Comparison of ENCODE assay signal across 19 cellular contexts in genomic region chr4:10207116-10207515, GRCh38.
DNase-seq lines count a peak whose midpoint lies in the region; ATAC-seq lines count a peak whose summit lies in the region.
"Had no signal": no experiment of that assay in that cellular context is flagged by ENCODE, and none has a peak within 500 bp of the region (broad histone marks: within the 10 kb centered on the region; RNA-seq: fewer than 3 reads in every experiment).

No MANE protein-coding gene starts in this region.

- no peaks in the 10 kb centered on the region for H3K36me3 Mint-ChIP-seq in activated CD4-positive, alpha-beta T cell treated with anti-CD3 and anti-CD28 coated beads, Interleukin-2, amount 10 ng/mL, durations not matched to agents 24 days and 14 days (ENCODE audit: low read depth)
- H3K36me3 Mint-ChIP-seq in activated T-helper 1 cell treated with anti-CD3 and anti-CD28 coated beads, Interleukin-12 subunit alpha, Interleukin-12 subunit beta, Interleukin-2, Interleukin-4 antibody, amounts not matched to agents 30 ng/mL and 10 ng/mL and 1 ng/mL, durations not matched to agents 14 hours and 24 hours and 36 hours (ENCODE audit: low read depth) = peaks cover 2% of the 10 kb centered on the region
- H3K36me3 Mint-ChIP-seq: CD14-positive monocyte; CD8-positive, alpha-beta memory T cell had no signal

- no peak overlapping the region for H3K27ac Mint-ChIP-seq in activated CD4-positive, alpha-beta T cell treated with anti-CD3 and anti-CD28 coated beads, Interleukin-2, amount 10 ng/mL, durations not matched to agents 24 days and 14 days
- H3K27ac Mint-ChIP-seq in activated T-helper 1 cell treated with anti-CD3 and anti-CD28 coated beads, Interleukin-12 subunit alpha, Interleukin-12 subunit beta, Interleukin-2, Interleukin-4 antibody, amounts not matched to agents 30 ng/mL and 10 ng/mL and 1 ng/mL, durations not matched to agents 14 hours and 24 hours and 36 hours = no peak overlapping the region
- H3K27ac Mint-ChIP-seq: CD14-positive monocyte; CD4-positive, alpha-beta T cell; CD8-positive, alpha-beta memory T cell had no signal

- intact Hi-C loops in activated CD4-positive, alpha-beta T cell treated with anti-CD3 and anti-CD28 coated beads, Interleukin-2, amount 10 ng/mL, durations not matched to agents 24 days and 14 days (cut with micrococcal nuclease) = no loop called here
- intact Hi-C loops in activated T-helper 1 cell treated with anti-CD3 and anti-CD28 coated beads, Interleukin-12 subunit alpha, Interleukin-12 subunit beta, Interleukin-2, Interleukin-4 antibody, amounts not matched to agents 30 ng/mL and 10 ng/mL and 1 ng/mL, durations not matched to agents 14 hours and 24 hours and 36 hours (cut with micrococcal nuclease) = no loop called here

- H3K27me3 Mint-ChIP-seq in activated CD4-positive, alpha-beta T cell treated with anti-CD3 and anti-CD28 coated beads, Interleukin-2, amount 10 ng/mL, durations not matched to agents 24 days and 14 days = peaks cover 4% of the 10 kb centered on the region
- H3K27me3 Mint-ChIP-seq in activated T-helper 1 cell treated with anti-CD3 and anti-CD28 coated beads, Interleukin-12 subunit alpha, Interleukin-12 subunit beta, Interleukin-2, Interleukin-4 antibody, amounts not matched to agents 30 ng/mL and 10 ng/mL and 1 ng/mL, durations not matched to agents 14 hours and 24 hours and 36 hours (ENCODE audit: insufficient read depth) = peaks cover 2% of the 10 kb centered on the region
- H3K27me3 Mint-ChIP-seq: CD4-positive, alpha-beta T cell had no signal

- H3K9me3 Mint-ChIP-seq in activated CD4-positive, alpha-beta T cell treated with anti-CD3 and anti-CD28 coated beads, Interleukin-2, amount 10 ng/mL, durations not matched to agents 24 days and 14 days = no peaks in the 10 kb centered on the region
- no peaks in the 10 kb centered on the region for H3K9me3 Mint-ChIP-seq in activated T-helper 1 cell treated with anti-CD3 and anti-CD28 coated beads, Interleukin-12 subunit alpha, Interleukin-12 subunit beta, Interleukin-2, Interleukin-4 antibody, amounts not matched to agents 30 ng/mL and 10 ng/mL and 1 ng/mL, durations not matched to agents 14 hours and 24 hours and 36 hours
- H3K9me3 Mint-ChIP-seq: CD4-positive, alpha-beta T cell had no signal

- H3K4me3 Mint-ChIP-seq in activated CD4-positive, alpha-beta T cell treated with anti-CD3 and anti-CD28 coated beads, Interleukin-2, amount 10 ng/mL, durations not matched to agents 24 days and 14 days = no peak overlapping the region
- no peak overlapping the region for H3K4me3 Mint-ChIP-seq in activated T-helper 1 cell treated with anti-CD3 and anti-CD28 coated beads, Interleukin-12 subunit alpha, Interleukin-12 subunit beta, Interleukin-2, Interleukin-4 antibody, amounts not matched to agents 30 ng/mL and 10 ng/mL and 1 ng/mL, durations not matched to agents 14 hours and 24 hours and 36 hours
- H3K4me3 Mint-ChIP-seq: CD14-positive monocyte; CD4-positive, alpha-beta T cell; CD8-positive, alpha-beta memory T cell had no signal

- H3K4me1 Mint-ChIP-seq in activated CD4-positive, alpha-beta T cell treated with anti-CD3 and anti-CD28 coated beads, Interleukin-2, amount 10 ng/mL, durations not matched to agents 24 days and 14 days = no peaks in the 10 kb centered on the region
- no peaks in the 10 kb centered on the region for H3K4me1 Mint-ChIP-seq in activated T-helper 1 cell treated with anti-CD3 and anti-CD28 coated beads, Interleukin-12 subunit alpha, Interleukin-12 subunit beta, Interleukin-2, Interleukin-4 antibody, amounts not matched to agents 30 ng/mL and 10 ng/mL and 1 ng/mL, durations not matched to agents 14 hours and 24 hours and 36 hours (ENCODE audit: low read depth)
- H3K4me1 Mint-ChIP-seq: CD14-positive monocyte; CD8-positive, alpha-beta memory T cell had no signal

- peak; percentile 23 for DNase-seq in activated CD4-positive, alpha-beta T cell treated with anti-CD3 and anti-CD28 coated beads, Interleukin-2, amount 10 ng/mL, durations not matched to agents 24 days and 14 days
- no peak for DNase-seq in activated CD4-positive, alpha-beta T cell treated with anti-CD3 and anti-CD28 coated beads, Interleukin-2, amount 50 U/mL, for 4 hours
- DNase-seq in H4 (ENCODE audit: low spot score) (peak; percentile 0), iPS-NIHi7 (ENCODE audit: extremely low spot score) (peak; percentile 3), pons (ENCODE audit: low spot score) (peak; percentile 0), NCI-H1417 (lab: John Stamatoyannopoulos, UW) (no peak)
- no peak for DNase-seq in activated T-helper 1 cell treated with anti-CD3 and anti-CD28 coated beads, Interleukin-12 subunit alpha, Interleukin-12 subunit beta, Interleukin-2, Interleukin-4 antibody, amounts not matched to agents 30 ng/mL and 10 ng/mL and 1 ng/mL, durations not matched to agents 14 hours and 24 hours and 36 hours (ENCODE audit: low spot score)
- DNase-seq: AML-193; BE2C; CD4-positive, alpha-beta T cell; CD8-positive, alpha-beta memory T cell; DMS53; DMS79 treated with DMSO at 0.1 percent for 48 hours; GF-D8; GOT3; H7; HCEC 1CT had no signal

- ATAC-seq in GM18907 (IDR thresholded peaks at IDR 0.05; ENCODE audit: unreplicated experiment) = no peak

Comparison
In these comparisons a context has a peak if more than half of its experiments do, and no peak if none do; other contexts are left out.
1. DNase-seq: peak in activated CD4-positive, alpha-beta T cell treated with anti-CD3 and anti-CD28 coated beads, Interleukin-2, amount 10 ng/mL, durations not matched to agents 24 days and 14 days (single experiment), H4 (single experiment), iPS-NIHi7 (single experiment) and pons (single experiment); none in activated CD4-positive, alpha-beta T cell treated with anti-CD3 and anti-CD28 coated beads, Interleukin-2, amount 50 U/mL, for 4 hours (0 of 2), NCI-H1417 (0 of 3) and activated T-helper 1 cell treated with anti-CD3 and anti-CD28 coated beads, Interleukin-12 subunit alpha, Interleukin-12 subunit beta, Interleukin-2, Interleukin-4 antibody, amounts not matched to agents 30 ng/mL and 10 ng/mL and 1 ng/mL, durations not matched to agents 14 hours and 24 hours and 36 hours (single experiment).